Comparison of ENCODE assay signal across 8 cellular contexts in genomic region chr11:64762916-64763803, GRCh38. TPM values are rescaled to one million over a fixed set of nuclear protein-coding genes. Genes with fewer than 3 reads are reported as not detected.
DNase-seq lines count a peak whose midpoint lies in the region; ATAC-seq lines count a peak whose summit lies in the region.

No MANE protein-coding gene starts in this region.

- H3K27me3 ChIP-seq in HUES6 (ENCODE audit: control insufficient read depth, insufficient read depth, low read length) (no peaks in the 10 kb centered on the region), iPS-15b (ENCODE audit: control insufficient read depth, insufficient read depth, low read length) (no peaks in the 10 kb centered on the region)

- H3K9me3 ChIP-seq in HUES6 (ENCODE audit: control insufficient read depth, insufficient read depth, low read depth, low read length) (no peaks in the 10 kb centered on the region), iPS-15b (ENCODE audit: control insufficient read depth, insufficient read depth, low read length) (no peaks in the 10 kb centered on the region)

- H3K4me1 ChIP-seq in HUES6 (ENCODE audit: control insufficient read depth, insufficient read depth, low read length), result peaks cover 71% of the 10 kb centered on the region
- peaks cover 36% of the 10 kb centered on the region for H3K4me1 ChIP-seq in iPS-15b (ENCODE audit: control insufficient read depth, insufficient read depth, low read length)

- no peaks in the 10 kb centered on the region for H3K9me3 Mint-ChIP-seq in activated naive CD8-positive, alpha-beta T cell (ENCODE audit: low read depth)
- no peaks in the 10 kb centered on the region for H3K9me3 Mint-ChIP-seq in stimulated activated naive B cell treated with anti-CD40 and anti-IgM and Interleukin-4, amounts not matched to agents 10 μg/mL and 1 μg/mL and 100 μg/mL, for 72 hours

- DNase-seq in C1 segment of cervical spinal cord (lab: John Stamatoyannopoulos, UW), result peak in 9 of 14 donors; percentile 24 to 54 (median 39)
- no peak for DNase-seq in stimulated activated naive B cell treated with anti-CD40 and anti-IgM and Interleukin-4, amounts not matched to agents 10 μg/mL and 1 μg/mL and 100 μg/mL, for 72 hours
- DNase-seq in SW 1271 (lab: John Stamatoyannopoulos, UW), result no peak
- DNase-seq in left lobe of liver (ENCODE audit: low spot score), result no peak

- H3K4me3 ChIP-seq in HUES6 (ENCODE audit: low read depth, low read length), result peak overlapping the region; percentile 8; the same call in 1 of the 2 replicates
- peak overlapping the region; percentile 10 for H3K4me3 ChIP-seq in iPS-15b (ENCODE audit: low read depth, low read length)

- H3K36me3 ChIP-seq in HUES6 (ENCODE audit: control insufficient read depth, insufficient read depth, low read length), result peaks cover 47% of the 10 kb centered on the region
- H3K36me3 ChIP-seq in iPS-15b (ENCODE audit: control insufficient read depth, insufficient read depth, low read length), result peaks cover 36% of the 10 kb centered on the region

- peaks cover 88% of the 10 kb centered on the region for H3K4me1 Mint-ChIP-seq in activated naive CD8-positive, alpha-beta T cell (ENCODE audit: low read depth)
- peaks cover 67 to 96% of the 10 kb centered on the region in 2 donors for H3K4me1 Mint-ChIP-seq in stimulated activated naive B cell treated with anti-CD40 and anti-IgM and Interleukin-4, amounts not matched to agents 10 μg/mL and 1 μg/mL and 100 μg/mL, for 72 hours

- no peaks in the 10 kb centered on the region for H3K27me3 Mint-ChIP-seq in activated naive CD8-positive, alpha-beta T cell
- no peaks in the 10 kb centered on the region for H3K27me3 Mint-ChIP-seq in stimulated activated naive B cell treated with anti-CD40 and anti-IgM and Interleukin-4, amounts not matched to agents 10 μg/mL and 1 μg/mL and 100 μg/mL, for 72 hours

- peak; percentile 19 to 27 for ATAC-seq in stimulated activated naive B cell treated with anti-CD40 and anti-IgM and Interleukin-4, amounts not matched to agents 10 μg/mL and 1 μg/mL and 100 μg/mL, for 72 hours (replicated peaks)
- ATAC-seq in HG03039 (IDR thresholded peaks at IDR 0.05; ENCODE audit: unreplicated experiment), result no peak
- no peak for ATAC-seq in left lobe of liver

- H3K36me3 Mint-ChIP-seq in activated naive CD8-positive, alpha-beta T cell, result peaks cover 3% of the 10 kb centered on the region
- H3K36me3 Mint-ChIP-seq in stimulated activated naive B cell treated with anti-CD40 and anti-IgM and Interleukin-4, amounts not matched to agents 10 μg/mL and 1 μg/mL and 100 μg/mL, for 72 hours, result peaks cover 61 to 66% of the 10 kb centered on the region in 2 donors

- H3K9ac ChIP-seq in HUES6 (ENCODE audit: low read length), result peak overlapping the region; percentile 60
- H3K9ac ChIP-seq in iPS-15b (ENCODE audit: low read depth, low read length), result peak overlapping the region; percentile 54

- H3K27ac Mint-ChIP-seq in activated naive CD8-positive, alpha-beta T cell, result peak overlapping the region; percentile 86
- H3K27ac Mint-ChIP-seq in stimulated activated naive B cell treated with anti-CD40 and anti-IgM and Interleukin-4, amounts not matched to agents 10 μg/mL and 1 μg/mL and 100 μg/mL, for 72 hours, result peak overlapping the region; percentile 94

- H3K27ac ChIP-seq in HUES6 (ENCODE audit: low read depth, low read length), result peak overlapping the region; percentile 83

- H3K4me3 Mint-ChIP-seq in activated naive CD8-positive, alpha-beta T cell, result peak overlapping the region; percentile 85
- peak overlapping the region; percentile 33 to 54 for H3K4me3 Mint-ChIP-seq in stimulated activated naive B cell treated with anti-CD40 and anti-IgM and Interleukin-4, amounts not matched to agents 10 μg/mL and 1 μg/mL and 100 μg/mL, for 72 hours

RNA-seq across cellular contexts. Expression of gene PYGM, which starts 3.4 kb away (rescaled TPM):
- total RNA-seq in left lobe of liver, result 0.28 TPM

RNA-seq across cellular contexts. Expression of gene SF1, which starts 15.2 kb away (rescaled TPM):
- 104 TPM for total RNA-seq in left lobe of liver

RNA-seq across cellular contexts. Expression of gene RASGRP2, which starts 19.2 kb away (rescaled TPM):
- total RNA-seq in left lobe of liver, result 4.2 TPM

RNA-seq across cellular contexts. Expression of gene MAP4K2, which starts 39.9 kb away (rescaled TPM):
- 6.6 TPM for total RNA-seq in left lobe of liver

RNA-seq across cellular contexts. Expression of gene NRXN2, which starts 40.2 kb away (rescaled TPM):
- total RNA-seq in left lobe of liver, result 0.98 TPM

Comparison
In these comparisons a context has a peak if more than half of its experiments do, and no peak if none do; other contexts are left out.
1. DNase-seq: peak in C1 segment of cervical spinal cord (9 of 14); none in stimulated activated naive B cell treated with anti-CD40 and anti-IgM and Interleukin-4, amounts not matched to agents 10 μg/mL and 1 μg/mL and 100 μg/mL, for 72 hours (single experiment), SW 1271 (0 of 2) and left lobe of liver (single experiment).
2. ATAC-seq: peak in stimulated activated naive B cell treated with anti-CD40 and anti-IgM and Interleukin-4, amounts not matched to agents 10 μg/mL and 1 μg/mL and 100 μg/mL, for 72 hours (2 of 2); none in HG03039 (single experiment) and left lobe of liver (single experiment).